ENCODE assay signal across 32 cellular contexts in genomic region chr10:72862957-72863356, GRCh38. TPM values are rescaled to one million over a fixed set of nuclear protein-coding genes. Genes with fewer than 3 reads are reported as not detected.
"Had no signal": no experiment of that assay in that cellular context is flagged by ENCODE, and none has a peak within 500 bp of the region (broad histone marks: within the 10 kb centered on the region; RNA-seq: fewer than 3 reads in every experiment).

No MANE protein-coding gene starts in this region.

- FAIRE-seq: pancreas had no signal

- ATAC-seq: naive thymus-derived CD4-positive, alpha-beta T cell; natural killer cell; pancreas; psoas muscle; right cardiac atrium; sciatic nerve; stimulated activated memory B cell treated with anti-CD40 and anti-IgM and Interleukin-4, amounts not matched to agents 10 μg/mL and 1 μg/mL and 100 μg/mL, for 72 hours; stimulated activated naive CD8-positive, alpha-beta T cell treated with anti-CD3 and anti-CD28 coated beads, Interleukin-15, amount 100 ng/mL, for 72 hours; stimulated activated naive CD8-positive, alpha-beta T cell treated with anti-CD3 and anti-CD28 coated beads, Interleukin-15, Interleukin-2, amounts not matched to agents 100 U/mL and 50 U/mL, for 24 hours; upper lobe of right lung had no signal

- H3K4me1 ChIP-seq: pancreas, psoas muscle, spleen, suprapubic skin, testis, tibial artery, transverse colon, upper lobe of right lung, uterus had no signal

- H3K4me3 ChIP-seq: pancreas, psoas muscle, skin epidermis, smooth muscle cell, spleen, suprapubic skin, testis, tibial artery, transverse colon, upper lobe of right lung, uterus had no signal

- H3K36me3 Mint-ChIP-seq: natural killer cell had no signal

- H3K27me3 Mint-ChIP-seq: naive thymus-derived CD4-positive, alpha-beta T cell; stimulated activated memory B cell treated with anti-CD40 and anti-IgM and Interleukin-4, amounts not matched to agents 10 μg/mL and 1 μg/mL and 100 μg/mL, for 72 hours; stimulated activated naive CD8-positive, alpha-beta T cell treated with anti-CD3 and anti-CD28 coated beads, Interleukin-15, amount 100 ng/mL, for 72 hours; type B pancreatic cell had no signal

- H3K4me1 Mint-ChIP-seq: naive thymus-derived CD4-positive, alpha-beta T cell; natural killer cell; nephron; neural crest cell; stimulated activated memory B cell treated with anti-CD40 and anti-IgM and Interleukin-4, amounts not matched to agents 10 μg/mL and 1 μg/mL and 100 μg/mL, for 72 hours; stimulated activated naive CD8-positive, alpha-beta T cell treated with anti-CD3 and anti-CD28 coated beads, Interleukin-15, amount 100 ng/mL, for 72 hours had no signal

- H3K27ac ChIP-seq: neutrophil, pancreas, psoas muscle, skin epidermis, spleen, suprapubic skin, testis, tibial artery, transverse colon, upper lobe of right lung, uterus had no signal

- H3K27ac Mint-ChIP-seq: naive thymus-derived CD4-positive, alpha-beta T cell; natural killer cell; nephron; stimulated activated memory B cell treated with anti-CD40 and anti-IgM and Interleukin-4, amounts not matched to agents 10 μg/mL and 1 μg/mL and 100 μg/mL, for 72 hours; type B pancreatic cell had no signal

- H3K4me3 Mint-ChIP-seq: naive thymus-derived CD4-positive, alpha-beta T cell; natural killer cell; nephron; neural crest cell; stimulated activated memory B cell treated with anti-CD40 and anti-IgM and Interleukin-4, amounts not matched to agents 10 μg/mL and 1 μg/mL and 100 μg/mL, for 72 hours; stimulated activated naive CD8-positive, alpha-beta T cell treated with anti-CD3 and anti-CD28 coated beads, Interleukin-15, amount 100 ng/mL, for 72 hours; type B pancreatic cell had no signal

- H3K27me3 ChIP-seq: neutrophil, pancreas, spleen, suprapubic skin, testis, tibial artery, transverse colon, upper lobe of right lung, uterus had no signal

- H3K9me3 ChIP-seq: neutrophil, pancreas, psoas muscle, spleen, suprapubic skin, testis, tibial artery, transverse colon, upper lobe of right lung, uterus had no signal

- H3K36me3 ChIP-seq: pancreas, uterus had no signal

- DNase-seq: naive thymus-derived CD4-positive, alpha-beta T cell; natural killer cell; nucleus accumbens; pancreas; psoas muscle; right cardiac atrium; spleen; stimulated activated CD4-positive, alpha-beta T cell treated with anti-CD3 and anti-CD28 coated beads, Interleukin-12 subunit alpha, Interleukin-12 subunit beta, amount 100 ng/mL, for 4 hours; stimulated activated CD4-positive, alpha-beta T cell treated with anti-CD3 and anti-CD28 coated beads, Interleukin-1b, Interleukin-23, amount 100 ng/mL, for 48 hours; stimulated activated CD4-positive, alpha-beta T cell treated with anti-CD3 and anti-CD28 coated beads, Interleukin-4, amount 100 ng/mL, for 1 hour; stimulated activated CD4-positive, alpha-beta T cell treated with anti-CD3 and anti-CD28 coated beads, Interleukin-4, amount 100 ng/mL, for 4 hours; stimulated activated CD8-positive, alpha-beta memory T cell treated with anti-CD3 and anti-CD28 coated beads, Interleukin-4, amount 100 ng/mL, for 48 hours; stimulated activated naive CD4-positive, alpha-beta T cell; stimulated activated naive CD8-positive, alpha-beta T cell treated with anti-CD3 and anti-CD28 coated beads, Interleukin-15, amount 100 ng/mL, for 72 hours; stimulated activated naive CD8-positive, alpha-beta T cell treated with anti-CD3 and anti-CD28 coated beads, Interleukin-15, Interleukin-2, amounts not matched to agents 100 U/mL and 50 U/mL, for 24 hours; substantia nigra; testis; tibial artery; transverse colon; upper lobe of right lung; uterus had no signal

- H3K9me3 Mint-ChIP-seq: naive thymus-derived CD4-positive, alpha-beta T cell; natural killer cell; nephron; neural crest cell; stimulated activated memory B cell treated with anti-CD40 and anti-IgM and Interleukin-4, amounts not matched to agents 10 μg/mL and 1 μg/mL and 100 μg/mL, for 72 hours; stimulated activated naive CD8-positive, alpha-beta T cell treated with anti-CD3 and anti-CD28 coated beads, Interleukin-15, amount 100 ng/mL, for 72 hours; type B pancreatic cell had no signal

RNA-seq across cellular contexts. Expression of gene OIT3, which starts 30.6 kb away (rescaled TPM):
- total RNA-seq: natural killer cell, omental fat pad, posterior vena cava, psoas muscle, sciatic nerve, smooth muscle cell, suprapubic skin, upper lobe of right lung had no signal
